ENCODE assay signal across 10 cellular contexts in the genomic region with DNA sequence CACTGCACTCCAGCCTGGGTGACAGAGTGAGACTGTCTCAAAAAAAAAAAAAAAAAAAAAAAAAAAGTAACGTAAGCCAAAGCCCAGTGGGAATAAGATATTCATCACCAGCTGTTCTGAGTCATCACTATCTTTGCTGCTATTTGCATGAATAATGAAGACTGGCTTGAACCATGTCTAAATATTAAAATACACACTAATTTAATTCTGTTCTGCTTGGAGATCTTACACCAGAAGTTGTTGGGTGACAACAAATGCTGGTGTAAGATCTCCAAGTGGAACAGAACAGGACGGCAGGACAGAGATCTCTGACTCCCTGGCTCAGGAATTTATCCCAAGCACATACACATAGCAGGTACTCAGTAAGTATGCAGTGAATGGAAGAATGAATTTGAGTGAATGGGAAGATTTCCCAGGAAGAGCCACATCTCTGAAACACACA. TPM values are rescaled to one million over a fixed set of nuclear protein-coding genes. Genes with fewer than 3 reads are reported as not detected.
A peak's percentile ranks its signal among the peaks of the same experiment; 100 is the strongest.
DNase-seq lines count a peak whose midpoint lies in the region; ATAC-seq and TF ChIP-seq lines count a peak whose summit lies in the region.
"Had no signal": no experiment of that assay in that cellular context is flagged by ENCODE, and none has a peak within 500 bp of the region (broad histone marks: within the 10 kb centered on the region; RNA-seq: fewer than 3 reads in every experiment).

No MANE protein-coding gene starts in this region.

- no peaks in the 10 kb centered on the region for H3K9me3 Mint-ChIP-seq in immature natural killer cell

- CTCF ChIA-PET in AG04449 (lab: Yijun Ruan, JAX), result interaction anchor here (1.0 to 2.1 kb wide), 2 partner anchors 152 to 219 kb away, joined by 3 to 6 read pairs; no protein-coding TSS in a partner anchor

- H3K27me3 Mint-ChIP-seq in immature natural killer cell (ENCODE audit: low read depth in 3 of 3), result peaks cover 0 to 10% (median 1%) of the 10 kb centered on the region in 3 donors

- H3K27ac Mint-ChIP-seq in immature natural killer cell, result no peak overlapping the region

- peak; percentile 85 for ATAC-seq in SK-N-SH treated with all-trans-retinoic acid at 6 μM for 48 hours

- DNase-seq in AG04449 (ENCODE audit: low read depth, low spot score) (peak; percentile 17), HPDE6-E6E7 (ENCODE audit: extremely low spot score) (peak; percentile 55), fibroblast of villous mesenchyme (ENCODE audit: low read depth) (peak; percentile 74), immature natural killer cell (no peak), iPS-NIHi11 (ENCODE audit: low spot score) (no peak), NK-92 (lab: John Stamatoyannopoulos, UW; ENCODE audit: unreplicated experiment) (no peak), NCI-H1417 treated with DMSO at 0.1 percent for 48 hours (lab: John Stamatoyannopoulos, UW) (no peak)
- DNase-seq: midbrain, NCI-H2081 had no signal

- no peaks in the 10 kb centered on the region for H3K36me3 Mint-ChIP-seq in immature natural killer cell

- TF ChIP-seq CTCF in AG04449 (IDR thresholded peaks at IDR 0.05; ENCODE audit: insufficient read depth, low read length, missing control alignments), result no peak
- TF ChIP-seq CTCF in fibroblast of villous mesenchyme (IDR thresholded peaks at IDR 0.05; ENCODE audit: insufficient read depth, low read depth, low read length), result no peak

- no peak overlapping the region for H3K4me3 Mint-ChIP-seq in immature natural killer cell

- H3K4me3 ChIP-seq in AG04449 (ENCODE audit: low read depth, low read length) (no peak overlapping the region), fibroblast of villous mesenchyme (ENCODE audit: low read depth, low read length) (no peak overlapping the region)

- H3K4me1 Mint-ChIP-seq in immature natural killer cell, result no peaks in the 10 kb centered on the region

- POLR2A ChIA-PET in AG04449 (lab: Yijun Ruan, JAX), result interaction anchor here (1.0 kb wide), 1 partner anchor 35 kb away, joined by 3 read pairs; no protein-coding TSS in a partner anchor

TF ChIP-seq in SK-N-SH treated with all-trans-retinoic acid at 6 μM for 48 hours, 23 proteins besides CTCF, POLR2A, EP300 and RAD21:
- TF ChIP-seq GLIS3 (CRISPR knock-in tag; IDR thresholded peaks at IDR 0.05) (no peak), TSHZ2 (CRISPR knock-in tag; IDR thresholded peaks at IDR 0.05) (no peak), ZNF565 (CRISPR knock-in tag; conservative IDR thresholded peaks at IDR 0.05; ENCODE audit: low read depth) (no peak), ISL1 (CRISPR knock-in tag; IDR thresholded peaks at IDR 0.05) (peak; percentile 25), ZFP3 (CRISPR knock-in tag; IDR thresholded peaks at IDR 0.05) (0 out of 2 replicates have a peak, but pooled peaks have one; percentile 14), TCF4 (CRISPR knock-in tag; IDR thresholded peaks at IDR 0.05; ENCODE audit: borderline replicate concordance) (no peak), ARNTL (CRISPR knock-in tag; IDR thresholded peaks at IDR 0.05; ENCODE audit: borderline replicate concordance, low read depth) (no peak)
- TF ChIP-seq, protein P1, sequence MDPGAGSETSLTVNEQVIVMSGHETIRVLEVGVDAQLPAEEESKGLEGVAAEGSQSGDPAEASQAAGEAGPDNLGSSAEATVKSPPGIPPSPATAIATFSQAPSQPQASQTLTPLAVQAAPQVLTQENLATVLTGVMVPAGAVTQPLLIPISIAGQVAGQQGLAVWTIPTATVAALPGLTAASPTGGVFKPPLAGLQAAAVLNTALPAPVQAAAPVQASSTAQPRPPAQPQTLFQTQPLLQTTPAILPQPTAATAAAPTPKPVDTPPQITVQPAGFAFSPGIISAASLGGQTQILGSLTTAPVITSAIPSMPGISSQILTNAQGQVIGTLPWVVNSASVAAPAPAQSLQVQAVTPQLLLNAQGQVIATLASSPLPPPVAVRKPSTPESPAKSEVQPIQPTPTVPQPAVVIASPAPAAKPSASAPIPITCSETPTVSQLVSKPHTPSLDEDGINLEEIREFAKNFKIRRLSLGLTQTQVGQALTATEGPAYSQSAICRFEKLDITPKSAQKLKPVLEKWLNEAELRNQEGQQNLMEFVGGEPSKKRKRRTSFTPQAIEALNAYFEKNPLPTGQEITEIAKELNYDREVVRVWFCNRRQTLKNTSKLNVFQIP (CRISPR knock-in tag; IDR thresholded peaks at IDR 0.05; ENCODE audit: borderline replicate concordance, low read depth), result no peak

RNA-seq across cellular contexts. Expression of gene DNAH17, which starts 19.6 kb away (rescaled TPM):
- total RNA-seq in fibroblast of villous mesenchyme, result not detected in 2 replicates
- polyA plus RNA-seq in immature natural killer cell, result under 1 TPM in 1 of 3 donors, not detected in 2; 0.09 TPM

Comparison
In these comparisons a context has a peak if more than half of its experiments do, and no peak if none do; other contexts are left out.
1. DNase-seq: peak in AG04449 (single experiment), HPDE6-E6E7 (single experiment) and fibroblast of villous mesenchyme (single experiment); none in immature natural killer cell (0 of 3), iPS-NIHi11 (single experiment), NK-92 (single experiment) and NCI-H1417 treated with DMSO at 0.1 percent for 48 hours (single experiment).